Comparison of ENCODE assay signal across 8 cellular contexts in the genomic region with DNA sequence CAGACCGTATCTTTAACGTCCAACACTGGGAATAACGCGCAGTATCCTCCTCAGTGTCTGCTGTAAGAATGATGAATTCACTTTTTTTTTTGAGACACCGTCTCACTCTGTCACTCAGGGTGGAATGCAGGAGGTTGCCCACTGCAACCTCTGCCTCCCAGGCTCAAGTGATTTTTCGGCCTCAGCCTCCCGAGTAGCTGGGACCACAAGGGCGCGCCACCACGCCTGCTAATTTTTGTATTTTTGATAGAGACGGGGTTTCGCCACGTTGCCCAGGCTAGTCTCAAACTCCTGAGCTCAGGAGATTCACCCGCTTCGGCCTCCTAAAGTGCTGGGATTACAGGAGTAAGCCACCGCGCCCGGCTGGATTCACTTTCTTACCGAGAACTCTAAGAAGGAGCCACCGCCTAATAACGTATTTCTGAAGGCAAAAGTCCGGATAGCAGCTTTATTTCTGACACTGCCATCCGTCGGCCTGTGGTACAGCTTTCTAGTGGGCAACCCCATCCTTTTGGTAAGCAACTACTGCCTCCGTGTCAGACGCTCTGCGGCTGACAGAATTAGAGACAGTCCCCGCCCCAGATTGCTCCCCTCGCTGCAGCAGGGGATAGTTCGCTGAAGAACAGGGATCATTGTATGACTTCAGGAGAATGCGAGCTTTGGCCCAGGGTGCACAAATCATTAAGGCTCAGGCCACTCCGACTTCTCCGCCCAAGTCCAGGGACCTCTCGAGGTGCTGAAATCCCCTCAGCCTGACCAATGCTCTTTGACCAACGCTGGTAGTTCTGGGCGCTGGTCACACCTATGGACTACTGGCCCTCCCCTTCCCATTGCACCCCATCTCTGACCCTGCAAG. TPM values are rescaled to one million over a fixed set of nuclear protein-coding genes. Genes with fewer than 3 reads are reported as not detected.
DNase-seq lines count a peak whose midpoint lies in the region; ATAC-seq, FAIRE-seq and TF ChIP-seq lines count a peak whose summit lies in the region.

No MANE protein-coding gene starts in this region.

- H3K14ac ChIP-seq in IMR-90 (replicated peaks; ENCODE audit: low read depth, low read length): peak overlapping the region; percentile 88

- H3K4me1 ChIP-seq in IMR-90 (ENCODE audit: control insufficient read depth, insufficient read depth, low read length) (peaks cover 11% of the 10 kb centered on the region), astrocyte (ENCODE audit: insufficient read depth, low read length) (peaks cover 30% of the 10 kb centered on the region), spleen (peaks cover 11 to 48% (median 27%) of the 10 kb centered on the region in 6 donors)

- H3K36me3 ChIP-seq in IMR-90 (ENCODE audit: control insufficient read depth, insufficient read depth, low read length) (peaks cover 20% of the 10 kb centered on the region), astrocyte (ENCODE audit: insufficient read depth, low read length) (peaks cover 20% of the 10 kb centered on the region), spleen (peaks cover 10 to 29% (median 27%) of the 10 kb centered on the region in 6 donors)

- no TSS peak for BruUV-seq in IMR-90 (replicated peaks; lab: Mats Ljungman, UMichigan)

- peak; percentile 34 for DNase-seq in stimulated activated CD4-positive, alpha-beta T cell treated with anti-CD3 and anti-CD28 coated beads, Interleukin-15, amount 100 ng/mL, for 24 hours
- DNase-seq in stimulated activated CD4-positive, alpha-beta T cell treated with anti-CD3 and anti-CD28 coated beads, Interleukin-4, amount 100 ng/mL, for 1 hour: no peak
- DNase-seq in IMR-90: peak; percentile 57
- DNase-seq in astrocyte (ENCODE audit: low read depth): peak; percentile 56
- peak; percentile 78 for DNase-seq in spleen
- DNase-seq in NCI-H2081 treated with DMSO at 0.1 percent for 48 hours (lab: John Stamatoyannopoulos, UW): no peak

- no peaks in the 10 kb centered on the region for H3K9me3 ChIP-seq in IMR-90 (ENCODE audit: control insufficient read depth, insufficient read depth, low read length)
- no peaks in the 10 kb centered on the region for H3K9me3 ChIP-seq in astrocyte (ENCODE audit: insufficient read depth, low read depth, low read length)
- H3K9me3 ChIP-seq in iPS-18c (ENCODE audit: control insufficient read depth, insufficient read depth, low read length): no peaks in the 10 kb centered on the region
- H3K9me3 ChIP-seq in spleen: no peaks in the 10 kb centered on the region

- peak overlapping the region; percentile 90 for H3K4me3 ChIP-seq in IMR-90 (ENCODE audit: insufficient read depth, low read depth, low read length)
- peak overlapping the region; percentile 99 for H3K4me3 ChIP-seq in astrocyte (ENCODE audit: insufficient read depth, low read depth, low read length)
- H3K4me3 ChIP-seq in iPS-18c (ENCODE audit: insufficient read depth, low read depth, low read length): peak overlapping the region; percentile 100
- peak overlapping the region; percentile 53 to 100 (median 92) for H3K4me3 ChIP-seq in spleen

- peak overlapping the region; percentile 70 for H3K56ac ChIP-seq in IMR-90 (ENCODE audit: extremely low read depth, insufficient read depth, low read length)

- H3K9me1 ChIP-seq in IMR-90 (ENCODE audit: insufficient read depth, low read length): peaks cover 13% of the 10 kb centered on the region

- no peak for FAIRE-seq in astrocyte (lab: Jason Lieb, UNC)

- no peak overlapping the region; the same call in 2 of the 3 replicates for H2BK15ac ChIP-seq in IMR-90 (ENCODE audit: low read depth, low read length)

- 33% methylated on average over 25 of the region's 36 CpGs; no CpG with 5 or more reads in 1 of the 2 experiments for WGBS in IMR-90 (ENCODE audit: extremely low coverage in 2 of 2, insufficient read length in 1 of 2), 2 experiments
- WGBS in spleen, 5 donors: 38 to 48% (median 43%) methylated on average over 35 to 36 of the region's 36 CpGs

- H2BK20ac ChIP-seq in IMR-90 (ENCODE audit: low read depth, low read length): no peak overlapping the region

- peak overlapping the region; percentile 87 for H3K23ac ChIP-seq in IMR-90 (ENCODE audit: low read depth, low read length)

- in situ Hi-C loops in IMR-90 (cut with MboI; ENCODE audit: low sequenced_read_pairs): no loop called here

- peak overlapping the region; percentile 57; the same call in 1 of the 2 replicates for H2BK120ac ChIP-seq in IMR-90 (ENCODE audit: low read depth, low read length)

- H3K4ac ChIP-seq in IMR-90 (ENCODE audit: low read depth, low read length): peak overlapping the region; percentile 86

- peak overlapping the region; percentile 92 for H3K27ac ChIP-seq in IMR-90 (ENCODE audit: insufficient read depth, low read length)
- peak overlapping the region; percentile 80 for H3K27ac ChIP-seq in astrocyte (ENCODE audit: low read depth, low read length)
- peak overlapping the region in 7 of 8 donors; percentile 82 to 90 (median 88) for H3K27ac ChIP-seq in spleen

- TF ChIP-seq POLR2A in IMR-90 (IDR thresholded peaks at IDR 0.05; ENCODE audit: low read depth, low read length): no peak
- no peak for TF ChIP-seq POLR2A in spleen (IDR thresholded peaks at IDR 0.05)

- H3K4me1 Mint-ChIP-seq in astrocyte (ENCODE audit: low read depth, unreplicated experiment): peaks cover 23% of the 10 kb centered on the region

- H3K79me1 ChIP-seq in IMR-90 (ENCODE audit: low read depth in 1 of 2, low read length in 2 of 2): peaks cover 19 to 39% of the 10 kb centered on the region in 2 experiments

- intact Hi-C loops in IMR-90 (cut with micrococcal nuclease): loop anchor here (2.0 to 10.0 kb wide), 2 partner anchors 104 to 182 kb away; a partner anchor contains a TSS
- intact Hi-C loops in spleen (cut with DNase I; ENCODE audit: low total_unique reads): no loop called here

- H2AFZ ChIP-seq in IMR-90 (replicated peaks; ENCODE audit: low read length, poor library complexity): peak overlapping the region; percentile 95
- H2AFZ ChIP-seq in astrocyte (ENCODE audit: low read depth, low read length): peak overlapping the region; percentile 51

- dilution Hi-C loops in IMR-90 (cut with HindIII; ENCODE audit: low sequenced_read_pairs, unreplicated experiment): no loop called here

- peak overlapping the region; percentile 98 for H3K9ac ChIP-seq in IMR-90 (ENCODE audit: low read depth, low read length)
- peak overlapping the region; percentile 97 for H3K9ac ChIP-seq in astrocyte (ENCODE audit: low read length)

- peak overlapping the region; percentile 91 to 95; a peak in 3 of 4 replicates for H4K8ac ChIP-seq in IMR-90 (ENCODE audit: low read depth in 2 of 2, low read length in 2 of 2)

- peak overlapping the region; percentile 81 for H3K4me2 ChIP-seq in IMR-90 (ENCODE audit: low read depth, low read length)
- H3K4me2 ChIP-seq in astrocyte (ENCODE audit: low read length): peak overlapping the region; percentile 88

- peak overlapping the region; percentile 87 for H4K91ac ChIP-seq in IMR-90 (ENCODE audit: insufficient read depth, low read depth, low read length)

- ATAC-seq in IMR-90 (ENCODE audit: low read depth) (peak; percentile 11), HG03432 (IDR thresholded peaks at IDR 0.05; ENCODE audit: unreplicated experiment) (no peak)

- H2BK5ac ChIP-seq in IMR-90 (ENCODE audit: low read depth, low read length, poor library complexity, severe bottlenecking): peak overlapping the region; percentile 93

- H3K9me3 Mint-ChIP-seq in astrocyte (ENCODE audit: unreplicated experiment): no peaks in the 10 kb centered on the region

- TF ChIP-seq CTCF in IMR-90 (conservative IDR thresholded peaks at IDR 0.05; ENCODE audit: low read depth, low read length) (no peak), astrocyte (IDR thresholded peaks at IDR 0.05; ENCODE audit: insufficient read depth, low read depth, low read length) (no peak), spleen (IDR thresholded peaks at IDR 0.05 in 8 of 11, conservative IDR thresholded peaks at IDR 0.05 in 3 of 11) (no peak)

- peak overlapping the region; percentile 84 for H2AK5ac ChIP-seq in IMR-90 (ENCODE audit: low read depth, low read length)

- POLR2A ChIA-PET in IMR-90 (lab: Charles Lee; ENCODE audit: unreplicated experiment): interaction anchor here (0.6 kb wide), 1 partner anchor 27 kb away, joined by 4 read pairs; no protein-coding TSS in a partner anchor

- H3K27ac Mint-ChIP-seq in astrocyte (ENCODE audit: unreplicated experiment): peak overlapping the region; percentile 98

- no peak for TF ChIP-seq RAD21 in IMR-90 (IDR thresholded peaks at IDR 0.05; ENCODE audit: low read length)

- H4K20me1 ChIP-seq in IMR-90 (ENCODE audit: insufficient read depth, low read length) (no peaks in the 10 kb centered on the region; the same call in 1 of the 2 replicates), astrocyte (ENCODE audit: insufficient read depth, low read length) (peaks cover 12% of the 10 kb centered on the region)

- peaks cover 32% of the 10 kb centered on the region for H3K79me2 ChIP-seq in astrocyte (ENCODE audit: insufficient read depth, low read length)

- peak overlapping the region; percentile 98 for H3K4me3 Mint-ChIP-seq in astrocyte (ENCODE audit: unreplicated experiment)

- H2AK9ac ChIP-seq in IMR-90 (replicated peaks; ENCODE audit: low read depth, low read length, poor library complexity): peak overlapping the region; percentile 93

- H3K36me3 Mint-ChIP-seq in astrocyte (ENCODE audit: low read depth, unreplicated experiment): peaks cover 20% of the 10 kb centered on the region

- CTCF ChIA-PET in IMR-90 (lab: Yijun Ruan, JAX): no interaction called here

- H3K27me3 ChIP-seq in IMR-90 (ENCODE audit: control insufficient read depth, insufficient read depth, low read length): no peaks in the 10 kb centered on the region
- no peaks in the 10 kb centered on the region for H3K27me3 ChIP-seq in astrocyte (ENCODE audit: insufficient read depth, low read length)
- H3K27me3 ChIP-seq in spleen (replicated peaks in 1 of 7): no peaks in the 10 kb centered on the region

- H4K5ac ChIP-seq in IMR-90 (ENCODE audit: low read depth, low read length): peak overlapping the region; percentile 89

- H3K18ac ChIP-seq in IMR-90 (ENCODE audit: low read depth, low read length): peak overlapping the region; percentile 73; the same call in 1 of the 2 replicates

- H3K27me3 Mint-ChIP-seq in astrocyte (ENCODE audit: low read depth, unreplicated experiment): no peaks in the 10 kb centered on the region

TF ChIP-seq in IMR-90, 13 proteins besides CTCF, POLR2A, EP300 and RAD21 (continues in another document):
- no peak for TF ChIP-seq MAFK (IDR thresholded peaks at IDR 0.05; ENCODE audit: low read depth, low read length)

RNA-seq across cellular contexts. Expression of a gene that starts 0.6 kb away (rescaled TPM):
- total RNA-seq in IMR-90 (2012; rRNA removed) (21.4 and 24.4 TPM in 2 replicates), astrocyte (28.8 and 31.4 TPM in 2 replicates), spleen (10 to 100 TPM; 11.9 to 18.9 (median 15.8) TPM)
- polyA plus RNA-seq in IMR-90 (2012; rRNA removed) (11.9 TPM in 2 replicates), spleen (1 to 10 TPM; 2.7 to 4.3 (median 3.3) TPM)
- 4.6 and 5.4 TPM in 2 replicates for polyA plus RNA-seq in IMR-90 (2012; cell fraction: cytosol; rRNA removed)
- polyA plus RNA-seq in IMR-90 (2012; cell fraction: nucleus; rRNA removed; ENCODE audit: low replicate concordance): 15.0 and 31.1 TPM in 2 replicates

RNA-seq across cellular contexts. Expression of a gene that starts 5.0 kb away (rescaled TPM):
- total RNA-seq in IMR-90 (2012; rRNA removed) (1,664 and 2,173 TPM in 2 replicates), astrocyte (1,230 and 1,331 TPM in 2 replicates), spleen (1,000 to 10,000 TPM; 1,007 to 1,809 (median 1,273) TPM)
- polyA plus RNA-seq in IMR-90 (2012; rRNA removed) (4,072 and 4,721 TPM in 2 replicates), spleen (1,000 to 10,000 TPM; 6,228 to 8,141 (median 7,483) TPM)
- 634 and 883 TPM in 2 replicates for polyA plus RNA-seq in IMR-90 (2012; cell fraction: cytosol; rRNA removed)
- polyA plus RNA-seq in IMR-90 (2012; cell fraction: nucleus; rRNA removed; ENCODE audit: low replicate concordance): 92.6 and 891 TPM in 2 replicates

Comparison
In these comparisons a context has a peak if more than half of its experiments do, and no peak if none do; other contexts are left out.
1. DNase-seq: peak in stimulated activated CD4-positive, alpha-beta T cell treated with anti-CD3 and anti-CD28 coated beads, Interleukin-15, amount 100 ng/mL, for 24 hours (single experiment), IMR-90 (single experiment), astrocyte (single experiment) and spleen (single experiment); none in stimulated activated CD4-positive, alpha-beta T cell treated with anti-CD3 and anti-CD28 coated beads, Interleukin-4, amount 100 ng/mL, for 1 hour (single experiment) and NCI-H2081 treated with DMSO at 0.1 percent for 48 hours (single experiment).
2. Peak in every context shown above with its lines, with median percentiles within 50 percentile points of each other: H3K27ac ChIP-seq and H3K4me3 ChIP-seq.